8 cellular contexts compared by ENCODE assay signal in the genomic region with DNA sequence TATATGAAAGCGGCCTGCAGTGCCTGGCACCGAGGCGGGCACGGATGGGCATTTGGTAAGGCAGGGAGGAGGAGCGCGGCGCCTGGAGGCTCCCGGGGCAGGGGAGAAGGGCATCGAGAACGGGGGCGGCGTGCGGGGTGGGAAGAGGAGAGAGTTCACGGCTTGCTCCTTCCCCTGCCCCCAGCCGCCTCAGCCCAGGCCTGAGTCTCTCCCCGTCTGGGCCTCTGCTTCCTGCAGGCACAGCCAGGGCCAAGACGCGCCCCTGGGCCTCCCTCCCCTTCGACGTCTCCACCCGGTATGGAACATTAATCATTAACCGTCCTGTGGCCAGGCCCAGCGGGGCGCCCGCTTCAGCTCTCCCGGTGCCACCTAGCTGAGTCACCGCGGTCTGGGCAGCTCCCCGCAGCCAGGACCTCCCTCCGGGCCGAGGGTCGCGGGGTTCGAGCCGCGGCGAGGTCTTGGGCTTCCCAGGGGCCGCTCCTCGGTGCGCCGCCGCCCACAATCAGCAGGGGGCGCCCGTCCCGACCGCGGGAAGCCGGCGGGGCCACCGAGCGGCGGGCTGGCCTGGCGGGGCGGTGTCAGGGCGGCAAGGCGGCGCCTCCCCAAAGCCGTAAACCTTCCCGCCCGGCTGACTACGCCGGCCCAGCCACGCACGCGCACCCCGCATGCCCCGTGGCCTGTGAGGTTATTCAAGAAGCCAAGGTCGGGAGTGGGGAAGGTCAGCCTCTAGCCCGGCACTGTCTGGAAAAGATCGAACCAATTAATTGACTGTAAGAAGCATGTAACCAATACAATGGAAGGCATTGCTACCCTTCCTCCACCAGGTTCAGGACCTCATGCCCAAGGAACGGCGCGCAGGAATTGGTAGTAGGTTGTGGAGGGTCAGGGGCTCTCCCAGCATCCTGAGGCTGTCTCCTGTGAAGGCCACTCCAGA. TPM values are rescaled to one million over a fixed set of nuclear protein-coding genes. Genes with fewer than 3 reads are reported as not detected.
DNase-seq lines count a peak whose midpoint lies in the region; ATAC-seq and TF ChIP-seq lines count a peak whose summit lies in the region.

No MANE protein-coding gene starts in this region.

- H3K4me3 Mint-ChIP-seq in activated CD8-positive, alpha-beta T cell treated with anti-CD3 and anti-CD28 coated beads, Interleukin-2, amount 10 ng/mL, durations not matched to agents 7 days and 5 days, result peak overlapping the region; percentile 44
- peak overlapping the region; percentile 63 to 75 for H3K4me3 Mint-ChIP-seq in effector memory CD8-positive, alpha-beta T cell
- H3K4me3 Mint-ChIP-seq in mesothelial cell of epicardium, result peak overlapping the region; percentile 49

- H3K27me3 ChIP-seq in BLaER1 treated with 17β-estradiol and CSF1 and Interleukin-3, amounts not matched to agents 10 nM and 100 nM, result peaks cover 0 to 15% (median 3%) of the 10 kb centered on the region in 11 experiments; a peak in 3 of 22 replicates

- H3K9me3 ChIP-seq in BLaER1 treated with 17β-estradiol and CSF1 and Interleukin-3, amounts not matched to agents 10 nM and 100 nM (replicated peaks in 1 of 11), result no peaks in the 10 kb centered on the region

- CTCF ChIA-PET in activated CD8-positive, alpha-beta T cell treated with anti-CD3 and anti-CD28 coated beads, Interleukin-2, amount 10 ng/mL, durations not matched to agents 7 days and 5 days (lab: Charles Lee), result interaction anchor here (0.7 to 4.2 kb wide), 43 partner anchors 9 to 381 kb away, joined by 3 to 51 read pairs (median 5); a partner anchor contains a TSS

- H3K36me3 Mint-ChIP-seq in activated CD8-positive, alpha-beta T cell treated with anti-CD3 and anti-CD28 coated beads, Interleukin-2, amount 10 ng/mL, durations not matched to agents 7 days and 5 days (ENCODE audit: low read depth), result no peaks in the 10 kb centered on the region
- peaks cover 3% of the 10 kb centered on the region for H3K36me3 Mint-ChIP-seq in effector memory CD8-positive, alpha-beta T cell (ENCODE audit: insufficient read depth)
- H3K36me3 Mint-ChIP-seq in mesothelial cell of epicardium, result no peaks in the 10 kb centered on the region

- H3K36me3 ChIP-seq in BLaER1 treated with 17β-estradiol and CSF1 and Interleukin-3, amounts not matched to agents 10 nM and 100 nM, result no peaks in the 10 kb centered on the region

- POLR2A ChIA-PET in activated CD8-positive, alpha-beta T cell treated with anti-CD3 and anti-CD28 coated beads, Interleukin-2, amount 10 ng/mL, durations not matched to agents 7 days and 5 days (lab: Charles Lee), result interaction anchor here (0.6 to 0.7 kb wide), 3 partner anchors 63 to 187 kb away, joined by 3 to 4 read pairs (median 3); no protein-coding TSS in a partner anchor

- DNase-seq in NCI-H748 treated with DMSO at 0.1 percent for 48 hours (lab: John Stamatoyannopoulos, UW), result peak; percentile 7
- peak; percentile 82 for DNase-seq in activated CD8-positive, alpha-beta T cell treated with anti-CD3 and anti-CD28 coated beads, Interleukin-2, amount 10 ng/mL, durations not matched to agents 7 days and 5 days
- DNase-seq in effector memory CD8-positive, alpha-beta T cell, result peak; percentile 74 to 83 (median 75)
- DNase-seq in mesothelial cell of epicardium (ENCODE audit: low spot score in 2 of 2, unreplicated experiment in 2 of 2), result peak; percentile 61 to 85
- peak; percentile 39 to 63 for DNase-seq in stimulated activated CD8-positive, alpha-beta memory T cell treated with anti-CD3 and anti-CD28 coated beads, Interleukin-15, amount 100 ng/mL, for 4 hours (ENCODE audit: low read depth in 2 of 2)

- H4K20me1 ChIP-seq in BLaER1 treated with 17β-estradiol and CSF1 and Interleukin-3, amounts not matched to agents 10 nM and 100 nM, result no peaks in the 10 kb centered on the region

- ATAC-seq in GM19324 (IDR thresholded peaks at IDR 0.05; ENCODE audit: low FRiP score, unreplicated experiment) (peak; percentile 73), HG03442 (IDR thresholded peaks at IDR 0.05; ENCODE audit: unreplicated experiment) (peak; percentile 52)
- peak; percentile 88 for ATAC-seq in activated CD8-positive, alpha-beta T cell treated with anti-CD3 and anti-CD28 coated beads, Interleukin-2, amount 10 ng/mL, durations not matched to agents 7 days and 5 days
- peak; percentile 88 for ATAC-seq in effector memory CD8-positive, alpha-beta T cell (replicated peaks)

- no peaks in the 10 kb centered on the region for H3K9me3 Mint-ChIP-seq in activated CD8-positive, alpha-beta T cell treated with anti-CD3 and anti-CD28 coated beads, Interleukin-2, amount 10 ng/mL, durations not matched to agents 7 days and 5 days (ENCODE audit: insufficient read depth)
- no peaks in the 10 kb centered on the region for H3K9me3 Mint-ChIP-seq in effector memory CD8-positive, alpha-beta T cell
- H3K9me3 Mint-ChIP-seq in mesothelial cell of epicardium, result no peaks in the 10 kb centered on the region

- peak overlapping the region; percentile 29 to 70 (median 55); a peak in 19 of 22 replicates for H3K9ac ChIP-seq in BLaER1 treated with 17β-estradiol and CSF1 and Interleukin-3, amounts not matched to agents 10 nM and 100 nM

- peak overlapping the region in 8 of 10 experiments; percentile 4 to 61 (median 40); a peak in 12 of 20 replicates for H3K4me3 ChIP-seq in BLaER1 treated with 17β-estradiol and CSF1 and Interleukin-3, amounts not matched to agents 10 nM and 100 nM

- peaks cover 9% of the 10 kb centered on the region for H3K27me3 Mint-ChIP-seq in activated CD8-positive, alpha-beta T cell treated with anti-CD3 and anti-CD28 coated beads, Interleukin-2, amount 10 ng/mL, durations not matched to agents 7 days and 5 days (ENCODE audit: low read depth)
- H3K27me3 Mint-ChIP-seq in effector memory CD8-positive, alpha-beta T cell, result peaks cover 0 to 14% of the 10 kb centered on the region in 2 donors
- peaks cover 5% of the 10 kb centered on the region for H3K27me3 Mint-ChIP-seq in mesothelial cell of epicardium (ENCODE audit: low read depth)

- peak overlapping the region in 5 of 11 experiments; percentile 6 to 66 (median 42); a peak in 7 of 22 replicates for H3K27ac ChIP-seq in BLaER1 treated with 17β-estradiol and CSF1 and Interleukin-3, amounts not matched to agents 10 nM and 100 nM

- peaks cover 47% of the 10 kb centered on the region for H3K4me1 Mint-ChIP-seq in activated CD8-positive, alpha-beta T cell treated with anti-CD3 and anti-CD28 coated beads, Interleukin-2, amount 10 ng/mL, durations not matched to agents 7 days and 5 days (ENCODE audit: low read depth)
- H3K4me1 Mint-ChIP-seq in effector memory CD8-positive, alpha-beta T cell (ENCODE audit: low read depth in 2 of 2), result peaks cover 5 to 13% of the 10 kb centered on the region in 2 donors
- H3K4me1 Mint-ChIP-seq in mesothelial cell of epicardium, result peaks cover 8% of the 10 kb centered on the region

- peak overlapping the region; percentile 67 for H3K27ac Mint-ChIP-seq in activated CD8-positive, alpha-beta T cell treated with anti-CD3 and anti-CD28 coated beads, Interleukin-2, amount 10 ng/mL, durations not matched to agents 7 days and 5 days
- no peak overlapping the region for H3K27ac Mint-ChIP-seq in effector memory CD8-positive, alpha-beta T cell
- no peak overlapping the region for H3K27ac Mint-ChIP-seq in mesothelial cell of epicardium

- H3K4me1 ChIP-seq in BLaER1 treated with 17β-estradiol and CSF1 and Interleukin-3, amounts not matched to agents 10 nM and 100 nM, result peaks cover 10 to 52% (median 30%) of the 10 kb centered on the region in 10 experiments; a peak in 19 of 20 replicates

- peak; percentile 88 for TF ChIP-seq CTCF in mesothelial cell of epicardium (IDR thresholded peaks at IDR 0.05; ENCODE audit: unreplicated experiment)

- H3K4me2 ChIP-seq in BLaER1 treated with 17β-estradiol and CSF1 and Interleukin-3, amounts not matched to agents 10 nM and 100 nM, result peak overlapping the region; percentile 55 to 91 (median 81)

RNA-seq across cellular contexts. Expression of a gene that starts 23.4 kb away (rescaled TPM):
- total RNA-seq in activated CD8-positive, alpha-beta T cell treated with anti-CD3 and anti-CD28 coated beads, Interleukin-2, amount 10 ng/mL, durations not matched to agents 7 days and 5 days, result not detected
- total RNA-seq in mesothelial cell of epicardium, result 0.09 to 0.13 TPM (median 0.11 TPM) in 3 replicates

Comparison
In these comparisons a context has a peak if more than half of its experiments do, and no peak if none do; other contexts are left out.
1. DNase-seq: peak in every context shown above with its lines; median percentile 82 in activated CD8-positive, alpha-beta T cell treated with anti-CD3 and anti-CD28 coated beads, Interleukin-2, amount 10 ng/mL, durations not matched to agents 7 days and 5 days; 75 in effector memory CD8-positive, alpha-beta T cell; 73 in mesothelial cell of epicardium; 51 in stimulated activated CD8-positive, alpha-beta memory T cell treated with anti-CD3 and anti-CD28 coated beads, Interleukin-15, amount 100 ng/mL, for 4 hours; 7 in NCI-H748 treated with DMSO at 0.1 percent for 48 hours.